1 cellular context compared by ENCODE assay signal in the genomic region with DNA sequence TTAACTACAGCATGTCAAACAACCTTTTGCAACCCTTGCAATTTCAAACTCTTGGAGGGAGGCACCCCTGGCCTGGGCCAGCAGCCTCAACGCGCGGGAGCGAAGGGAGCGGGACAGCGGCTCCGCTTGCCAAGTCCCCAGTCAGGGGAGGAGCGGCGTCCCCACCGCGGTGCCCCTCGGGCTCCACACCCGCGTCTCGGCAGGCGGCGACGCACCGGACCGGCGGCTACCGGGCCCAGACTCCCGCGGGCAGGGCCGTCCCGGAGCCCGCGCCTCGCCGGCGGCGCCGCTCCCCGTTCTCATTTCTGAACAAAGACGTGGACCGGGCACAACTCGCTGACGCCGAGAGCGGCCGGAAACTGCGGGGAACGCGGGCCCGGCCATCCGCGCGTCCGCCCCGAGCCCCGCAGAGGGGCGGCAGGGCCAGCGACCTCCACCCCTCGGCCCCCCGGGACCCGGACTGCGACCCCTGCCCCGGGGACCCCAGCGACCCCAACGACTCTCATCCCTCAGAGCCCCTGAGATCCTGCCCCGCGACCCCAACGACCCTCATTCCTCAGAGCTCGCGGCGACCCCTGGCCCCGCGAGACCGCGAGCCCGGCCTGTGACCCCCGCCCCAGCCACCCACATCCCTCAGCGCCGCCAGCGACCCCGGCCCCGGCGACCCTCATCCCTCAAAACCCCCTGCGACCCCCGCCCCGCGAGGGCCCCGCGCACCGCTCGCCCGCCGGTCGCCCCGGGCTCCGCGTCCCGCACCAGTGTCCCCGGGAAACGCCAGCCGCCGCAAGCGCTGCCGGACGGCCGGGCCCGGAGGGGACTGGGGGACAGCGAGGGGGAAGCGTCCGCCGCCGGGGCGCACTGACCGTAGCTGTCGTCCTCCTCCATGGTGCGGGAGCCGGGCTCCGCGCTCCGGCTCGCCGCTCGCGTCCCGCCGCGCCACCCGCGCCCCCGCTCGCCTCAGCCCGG.
TF ChIP-seq lines count a peak whose summit lies in the region.

A gene with protein sequence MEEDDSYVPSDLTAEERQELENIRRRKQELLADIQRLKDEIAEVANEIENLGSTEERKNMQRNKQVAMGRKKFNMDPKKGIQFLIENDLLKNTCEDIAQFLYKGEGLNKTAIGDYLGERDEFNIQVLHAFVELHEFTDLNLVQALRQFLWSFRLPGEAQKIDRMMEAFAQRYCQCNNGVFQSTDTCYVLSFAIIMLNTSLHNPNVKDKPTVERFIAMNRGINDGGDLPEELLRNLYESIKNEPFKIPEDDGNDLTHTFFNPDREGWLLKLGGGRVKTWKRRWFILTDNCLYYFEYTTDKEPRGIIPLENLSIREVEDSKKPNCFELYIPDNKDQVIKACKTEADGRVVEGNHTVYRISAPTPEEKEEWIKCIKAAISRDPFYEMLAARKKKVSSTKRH (minus strand): TSS at position 935 of the 966 bp plus-strand sequence. CDS start 50 bp downstream, at position 885.

TF ChIP-seq in HepG2, 621 proteins besides CTCF, POLR2A, EP300 and RAD21 (continued from another document):
- TF ChIP-seq ZFP82 (CRISPR knock-in tag; IDR thresholded peaks at IDR 0.05; ENCODE audit: borderline replicate concordance) (0 out of 2 replicates have a peak, but pooled peaks have one; percentile 42), KDM5A (IDR thresholded peaks at IDR 0.05; ENCODE audit: borderline replicate concordance, low read length) (0 out of 2 replicates have a peak, but pooled peaks have one; percentile 13), ZNF580 (CRISPR knock-in tag; IDR thresholded peaks at IDR 0.05; ENCODE audit: borderline replicate concordance, low read depth) (no peak), NCOA2 (CRISPR knock-in tag; IDR thresholded peaks at IDR 0.05) (peak; percentile 14; the same call in 1 of the 2 replicates), TFDP2 (CRISPR knock-in tag; IDR thresholded peaks at IDR 0.05) (0 out of 2 replicates have a peak, but pooled peaks have one; percentile 25), SOX13 (IDR thresholded peaks at IDR 0.05) (no peak), SOX13 (CRISPR knock-in tag; conservative IDR thresholded peaks at IDR 0.05 in 1 of 2, IDR thresholded peaks at IDR 0.05 in 1 of 2) (no peak), HDAC1 (CRISPR knock-in tag; IDR thresholded peaks at IDR 0.05) (peak; percentile 57), DNMT3B (CRISPR knock-in tag; conservative IDR thresholded peaks at IDR 0.05) (no peak), ZNF501 (CRISPR knock-in tag; IDR thresholded peaks at IDR 0.05) (peak; percentile 70), NR2F1 (CRISPR knock-in tag; IDR thresholded peaks at IDR 0.05) (0 out of 4 replicates have a peak, but pooled peaks of 1 of the 2 experiments have one; percentile 16), KLF9 (CRISPR knock-in tag; IDR thresholded peaks at IDR 0.05; ENCODE audit: low read depth) (no peak), U2AF2 (IDR thresholded peaks at IDR 0.05; ENCODE audit: low read depth, low read length) (no peak), HIC2 (CRISPR knock-in tag; IDR thresholded peaks at IDR 0.05; ENCODE audit: low read depth) (no peak), ZNF446 (CRISPR knock-in tag; IDR thresholded peaks at IDR 0.05) (0 out of 2 replicates have a peak, but pooled peaks have one; percentile 34), ZNF451 (CRISPR knock-in tag; IDR thresholded peaks at IDR 0.05) (peak; percentile 25; the same call in 1 of the 2 replicates)
- TF ChIP-seq, protein P1, sequence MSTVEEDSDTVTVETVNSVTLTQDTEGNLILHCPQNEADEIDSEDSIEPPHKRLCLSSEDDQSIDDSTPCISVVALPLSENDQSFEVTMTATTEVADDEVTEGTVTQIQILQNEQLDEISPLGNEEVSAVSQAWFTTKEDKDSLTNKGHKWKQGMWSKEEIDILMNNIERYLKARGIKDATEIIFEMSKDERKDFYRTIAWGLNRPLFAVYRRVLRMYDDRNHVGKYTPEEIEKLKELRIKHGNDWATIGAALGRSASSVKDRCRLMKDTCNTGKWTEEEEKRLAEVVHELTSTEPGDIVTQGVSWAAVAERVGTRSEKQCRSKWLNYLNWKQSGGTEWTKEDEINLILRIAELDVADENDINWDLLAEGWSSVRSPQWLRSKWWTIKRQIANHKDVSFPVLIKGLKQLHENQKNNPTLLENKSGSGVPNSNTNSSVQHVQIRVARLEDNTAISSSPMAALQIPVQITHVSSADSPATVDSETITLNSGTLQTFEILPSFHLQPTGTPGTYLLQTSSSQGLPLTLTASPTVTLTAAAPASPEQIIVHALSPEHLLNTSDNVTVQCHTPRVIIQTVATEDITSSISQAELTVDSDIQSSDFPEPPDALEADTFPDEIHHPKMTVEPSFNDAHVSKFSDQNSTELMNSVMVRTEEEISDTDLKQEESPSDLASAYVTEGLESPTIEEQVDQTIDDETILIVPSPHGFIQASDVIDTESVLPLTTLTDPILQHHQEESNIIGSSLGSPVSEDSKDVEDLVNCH (CRISPR knock-in tag; IDR thresholded peaks at IDR 0.05): no peak
- TF ChIP-seq, protein P2, sequence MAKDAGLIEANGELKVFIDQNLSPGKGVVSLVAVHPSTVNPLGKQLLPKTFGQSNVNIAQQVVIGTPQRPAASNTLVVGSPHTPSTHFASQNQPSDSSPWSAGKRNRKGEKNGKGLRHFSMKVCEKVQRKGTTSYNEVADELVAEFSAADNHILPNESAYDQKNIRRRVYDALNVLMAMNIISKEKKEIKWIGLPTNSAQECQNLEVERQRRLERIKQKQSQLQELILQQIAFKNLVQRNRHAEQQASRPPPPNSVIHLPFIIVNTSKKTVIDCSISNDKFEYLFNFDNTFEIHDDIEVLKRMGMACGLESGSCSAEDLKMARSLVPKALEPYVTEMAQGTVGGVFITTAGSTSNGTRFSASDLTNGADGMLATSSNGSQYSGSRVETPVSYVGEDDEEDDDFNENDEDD (CRISPR knock-in tag; IDR thresholded peaks at IDR 0.05; ENCODE audit: borderline replicate concordance): 0 out of 2 replicates have a peak, but pooled peaks have one; percentile 33
- TF ChIP-seq, protein P3, sequence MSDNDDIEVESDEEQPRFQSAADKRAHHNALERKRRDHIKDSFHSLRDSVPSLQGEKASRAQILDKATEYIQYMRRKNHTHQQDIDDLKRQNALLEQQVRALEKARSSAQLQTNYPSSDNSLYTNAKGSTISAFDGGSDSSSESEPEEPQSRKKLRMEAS (IDR thresholded peaks at IDR 0.05): peak; percentile 53; the same call in 1 of the 2 replicates
- TF ChIP-seq, protein P4, sequence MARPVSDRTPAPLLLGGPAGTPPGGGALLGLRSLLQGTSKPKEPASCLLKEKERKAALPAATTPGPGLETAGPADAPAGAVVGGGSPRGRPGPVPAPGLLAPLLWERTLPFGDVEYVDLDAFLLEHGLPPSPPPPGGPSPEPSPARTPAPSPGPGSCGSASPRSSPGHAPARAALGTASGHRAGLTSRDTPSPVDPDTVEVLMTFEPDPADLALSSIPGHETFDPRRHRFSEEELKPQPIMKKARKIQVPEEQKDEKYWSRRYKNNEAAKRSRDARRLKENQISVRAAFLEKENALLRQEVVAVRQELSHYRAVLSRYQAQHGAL (CRISPR knock-in tag; IDR thresholded peaks at IDR 0.05; ENCODE audit: not compliant biosample characterization): no peak
- TF ChIP-seq, protein P5, sequence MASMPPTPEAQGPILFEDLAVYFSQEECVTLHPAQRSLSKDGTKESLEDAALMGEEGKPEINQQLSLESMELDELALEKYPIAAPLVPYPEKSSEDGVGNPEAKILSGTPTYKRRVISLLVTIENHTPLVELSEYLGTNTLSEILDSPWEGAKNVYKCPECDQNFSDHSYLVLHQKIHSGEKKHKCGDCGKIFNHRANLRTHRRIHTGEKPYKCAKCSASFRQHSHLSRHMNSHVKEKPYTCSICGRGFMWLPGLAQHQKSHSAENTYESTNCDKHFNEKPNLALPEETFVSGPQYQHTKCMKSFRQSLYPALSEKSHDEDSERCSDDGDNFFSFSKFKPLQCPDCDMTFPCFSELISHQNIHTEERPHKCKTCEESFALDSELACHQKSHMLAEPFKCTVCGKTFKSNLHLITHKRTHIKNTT (CRISPR knock-in tag; IDR thresholded peaks at IDR 0.05): no peak
- TF ChIP-seq, protein P6, sequence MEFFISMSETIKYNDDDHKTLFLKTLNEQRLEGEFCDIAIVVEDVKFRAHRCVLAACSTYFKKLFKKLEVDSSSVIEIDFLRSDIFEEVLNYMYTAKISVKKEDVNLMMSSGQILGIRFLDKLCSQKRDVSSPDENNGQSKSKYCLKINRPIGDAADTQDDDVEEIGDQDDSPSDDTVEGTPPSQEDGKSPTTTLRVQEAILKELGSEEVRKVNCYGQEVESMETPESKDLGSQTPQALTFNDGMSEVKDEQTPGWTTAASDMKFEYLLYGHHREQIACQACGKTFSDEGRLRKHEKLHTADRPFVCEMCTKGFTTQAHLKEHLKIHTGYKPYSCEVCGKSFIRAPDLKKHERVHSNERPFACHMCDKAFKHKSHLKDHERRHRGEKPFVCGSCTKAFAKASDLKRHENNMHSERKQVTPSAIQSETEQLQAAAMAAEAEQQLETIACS (CRISPR knock-in tag; IDR thresholded peaks at IDR 0.05): peak; percentile 1; the same call in 1 of the 2 replicates
